In the genomic region with DNA sequence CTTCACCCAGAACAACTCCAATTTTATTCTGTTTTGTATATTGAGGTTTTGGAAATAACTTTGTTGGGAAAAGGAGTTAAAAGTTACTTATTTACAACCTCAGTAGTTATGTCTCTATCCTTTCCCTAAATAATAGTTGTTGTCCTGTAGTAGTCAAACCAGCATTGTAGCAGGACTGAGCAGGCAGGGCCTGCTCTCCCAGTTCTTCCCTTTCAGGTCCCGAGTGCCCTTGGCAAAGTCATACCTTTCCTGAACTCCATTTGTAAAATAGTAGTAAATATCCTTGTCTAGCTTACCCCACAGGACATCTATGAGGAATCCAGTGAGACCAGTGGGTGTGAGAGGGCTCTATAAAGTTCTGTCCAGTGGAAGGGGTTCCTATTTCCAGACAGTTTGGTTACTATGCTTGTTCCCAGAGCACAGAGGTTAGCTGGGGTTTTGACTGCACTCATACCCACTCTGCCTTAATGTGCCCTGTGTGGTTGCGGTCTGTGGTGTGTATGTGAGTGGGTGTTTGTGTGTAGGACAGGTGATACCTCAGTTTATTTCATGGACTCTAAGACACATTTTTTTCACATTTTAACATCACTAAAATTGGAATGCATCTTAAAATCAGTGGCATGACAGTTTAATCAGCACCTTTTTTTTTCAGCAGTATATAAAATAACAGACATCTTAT, we compare ENCODE assay signal across 1 cellular context.
TF ChIP-seq lines count a peak whose summit lies in the region.

No MANE protein-coding gene starts in this region.

TF ChIP-seq in HCT116, 20 proteins besides CTCF, POLR2A, EP300 and RAD21 (continued from another document):
- TF ChIP-seq ZBTB33 (IDR thresholded peaks at IDR 0.05; ENCODE audit: extremely low read depth, insufficient replicate concordance, low read length) = no peak
- TF ChIP-seq POLR2AphosphoS5 (IDR thresholded peaks at IDR 0.05; ENCODE audit: low read depth, low read length) = no peak
- TF ChIP-seq FOSL1 (IDR thresholded peaks at IDR 0.05; ENCODE audit: low read depth) = no peak
- no peak for TF ChIP-seq CBX3 (IDR thresholded peaks at IDR 0.05; ENCODE audit: low read depth)
- TF ChIP-seq, protein P1, sequence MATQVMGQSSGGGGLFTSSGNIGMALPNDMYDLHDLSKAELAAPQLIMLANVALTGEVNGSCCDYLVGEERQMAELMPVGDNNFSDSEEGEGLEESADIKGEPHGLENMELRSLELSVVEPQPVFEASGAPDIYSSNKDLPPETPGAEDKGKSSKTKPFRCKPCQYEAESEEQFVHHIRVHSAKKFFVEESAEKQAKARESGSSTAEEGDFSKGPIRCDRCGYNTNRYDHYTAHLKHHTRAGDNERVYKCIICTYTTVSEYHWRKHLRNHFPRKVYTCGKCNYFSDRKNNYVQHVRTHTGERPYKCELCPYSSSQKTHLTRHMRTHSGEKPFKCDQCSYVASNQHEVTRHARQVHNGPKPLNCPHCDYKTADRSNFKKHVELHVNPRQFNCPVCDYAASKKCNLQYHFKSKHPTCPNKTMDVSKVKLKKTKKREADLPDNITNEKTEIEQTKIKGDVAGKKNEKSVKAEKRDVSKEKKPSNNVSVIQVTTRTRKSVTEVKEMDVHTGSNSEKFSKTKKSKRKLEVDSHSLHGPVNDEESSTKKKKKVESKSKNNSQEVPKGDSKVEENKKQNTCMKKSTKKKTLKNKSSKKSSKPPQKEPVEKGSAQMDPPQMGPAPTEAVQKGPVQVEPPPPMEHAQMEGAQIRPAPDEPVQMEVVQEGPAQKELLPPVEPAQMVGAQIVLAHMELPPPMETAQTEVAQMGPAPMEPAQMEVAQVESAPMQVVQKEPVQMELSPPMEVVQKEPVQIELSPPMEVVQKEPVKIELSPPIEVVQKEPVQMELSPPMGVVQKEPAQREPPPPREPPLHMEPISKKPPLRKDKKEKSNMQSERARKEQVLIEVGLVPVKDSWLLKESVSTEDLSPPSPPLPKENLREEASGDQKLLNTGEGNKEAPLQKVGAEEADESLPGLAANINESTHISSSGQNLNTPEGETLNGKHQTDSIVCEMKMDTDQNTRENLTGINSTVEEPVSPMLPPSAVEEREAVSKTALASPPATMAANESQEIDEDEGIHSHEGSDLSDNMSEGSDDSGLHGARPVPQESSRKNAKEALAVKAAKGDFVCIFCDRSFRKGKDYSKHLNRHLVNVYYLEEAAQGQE (IDR thresholded peaks at IDR 0.05; ENCODE audit: low read depth) = no peak
